ENCODE assay signal across 19 cellular contexts in the genomic region with DNA sequence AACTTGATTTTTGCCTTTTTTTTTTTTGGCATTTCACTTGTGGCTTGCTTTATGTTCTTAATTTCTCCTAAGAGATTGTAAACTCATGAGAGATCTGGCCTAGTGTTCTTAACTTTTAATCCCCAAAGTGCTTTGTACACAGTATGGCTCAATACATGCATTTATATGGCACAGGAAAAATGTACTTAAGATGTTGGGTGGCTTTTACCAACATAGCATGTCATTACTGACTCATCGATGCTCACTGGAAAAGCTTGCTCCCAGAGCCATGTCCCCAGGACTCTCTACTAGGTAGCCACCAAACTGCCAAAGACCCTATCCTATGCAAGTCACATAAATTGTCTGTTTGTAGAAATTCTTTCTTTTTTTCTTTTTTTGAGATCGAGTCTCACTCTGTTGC. TPM values are rescaled to one million over a fixed set of nuclear protein-coding genes. Genes with fewer than 3 reads are reported as not detected.
"Had no signal": no experiment of that assay in that cellular context is flagged by ENCODE, and none has a peak within 500 bp of the region (broad histone marks: within the 10 kb centered on the region; RNA-seq: fewer than 3 reads in every experiment).

No MANE protein-coding gene starts in this region.

- H3K27me3 ChIP-seq: body of pancreas, gastrocnemius medialis had no signal

- ATAC-seq: activated CD4-positive, alpha-beta T cell treated with anti-CD3 and anti-CD28 coated beads for 36 hours; body of pancreas; gastrocnemius medialis; left ventricle myocardium superior; stimulated activated naive CD8-positive, alpha-beta T cell treated with anti-CD3 and anti-CD28 coated beads, Interleukin-15, Interleukin-2, amounts not matched to agents 100 U/mL and 50 U/mL, for 24 hours; WTC11 had no signal

- H3K4me3 ChIP-seq: body of pancreas, gastrocnemius medialis had no signal

- H3K4me1 ChIP-seq: body of pancreas, gastrocnemius medialis had no signal

- H3K36me3 ChIP-seq: gastrocnemius medialis had no signal

- DNase-seq: activated CD4-positive, alpha-beta T cell treated with anti-CD3 and anti-CD28 coated beads for 36 hours; activated CD4-positive, alpha-beta T cell treated with anti-CD3 and anti-CD28 coated beads, Interleukin-2, amount 50 U/mL, for 48 hours; amygdala; body of pancreas; central memory CD4-positive, alpha-beta T cell; endodermal cell; erythroblast; gastrocnemius medialis; head of caudate nucleus; left ventricle myocardium superior; retina; stimulated activated naive CD8-positive, alpha-beta T cell treated with anti-CD3 and anti-CD28 coated beads, Interleukin-15, Interleukin-2, amounts not matched to agents 100 U/mL and 50 U/mL, for 24 hours; trophoblast cell had no signal

- H3K9me3 ChIP-seq: body of pancreas, gastrocnemius medialis had no signal

- H3K27ac ChIP-seq: body of pancreas had no signal

RNA-seq across cellular contexts. Expression of a gene that starts 13.1 kb away (rescaled TPM):
- total RNA-seq: activated CD4-positive, alpha-beta T cell treated with anti-CD3 and anti-CD28 coated beads for 36 hours; activated T-helper 1 cell treated with anti-CD3 and anti-CD28 coated beads, Interleukin-12 subunit alpha, Interleukin-12 subunit beta, Interleukin-2, Interleukin-4 antibody, amounts not matched to agents 30 ng/mL and 10 ng/mL and 1 ng/mL, durations not matched to agents 14 hours and 24 hours and 36 hours; endodermal cell; kidney epithelial cell; mononuclear cell; neural crest cell; omental fat pad; WTC11 had no signal

RNA-seq across cellular contexts. Expression of a gene that starts 16.3 kb away (rescaled TPM):
- total RNA-seq: activated CD4-positive, alpha-beta T cell treated with anti-CD3 and anti-CD28 coated beads for 36 hours; activated T-helper 1 cell treated with anti-CD3 and anti-CD28 coated beads, Interleukin-12 subunit alpha, Interleukin-12 subunit beta, Interleukin-2, Interleukin-4 antibody, amounts not matched to agents 30 ng/mL and 10 ng/mL and 1 ng/mL, durations not matched to agents 14 hours and 24 hours and 36 hours; endodermal cell; kidney epithelial cell; mononuclear cell; neural crest cell; WTC11 had no signal

RNA-seq across cellular contexts. Expression of a gene that starts 58.6 kb away (rescaled TPM):
- total RNA-seq: activated CD4-positive, alpha-beta T cell treated with anti-CD3 and anti-CD28 coated beads for 36 hours; activated T-helper 1 cell treated with anti-CD3 and anti-CD28 coated beads, Interleukin-12 subunit alpha, Interleukin-12 subunit beta, Interleukin-2, Interleukin-4 antibody, amounts not matched to agents 30 ng/mL and 10 ng/mL and 1 ng/mL, durations not matched to agents 14 hours and 24 hours and 36 hours; endodermal cell; neural crest cell had no signal
